9 cellular contexts compared by ENCODE assay signal in the genomic region with DNA sequence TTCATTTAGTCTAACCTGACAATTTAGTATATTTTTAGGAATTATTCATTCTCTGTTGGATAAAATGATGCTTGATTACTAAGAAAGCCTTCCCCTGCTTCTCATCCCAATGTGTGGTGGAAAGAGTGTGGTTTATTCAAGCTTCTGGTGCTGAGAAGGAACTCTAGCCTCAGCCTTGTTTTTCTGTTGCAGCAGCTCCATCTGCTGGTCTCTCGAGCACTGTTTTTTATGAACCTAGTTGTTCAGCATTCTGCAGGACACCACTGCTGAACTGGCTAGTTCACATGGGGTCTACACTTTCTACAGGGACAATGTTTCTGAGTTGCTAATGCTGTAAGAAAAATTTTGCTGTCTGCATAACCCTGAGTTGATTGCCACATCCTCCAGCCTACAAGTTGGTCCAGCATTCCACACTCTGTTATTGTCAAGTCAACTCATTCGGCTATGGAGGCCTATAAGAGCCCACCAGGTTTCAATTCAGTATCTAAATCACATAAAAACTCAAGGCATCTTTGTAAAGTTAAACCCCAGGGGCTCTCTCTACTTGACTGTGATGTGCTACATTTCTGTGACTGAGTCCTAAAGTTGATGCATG. TPM values are rescaled to one million over a fixed set of nuclear protein-coding genes. Genes with fewer than 3 reads are reported as not detected.
DNase-seq lines count a peak whose midpoint lies in the region; ATAC-seq and TF ChIP-seq lines count a peak whose summit lies in the region.
"Had no signal": no experiment of that assay in that cellular context is flagged by ENCODE, and none has a peak within 500 bp of the region (broad histone marks: within the 10 kb centered on the region; RNA-seq: fewer than 3 reads in every experiment).

No MANE protein-coding gene starts in this region.

- H3K36me3 ChIP-seq in tibial artery, result no peaks in the 10 kb centered on the region

- no peaks in the 10 kb centered on the region for H3K4me1 Mint-ChIP-seq in natural killer cell

- no peaks in the 10 kb centered on the region for H3K4me1 ChIP-seq in tibial artery

- no peaks in the 10 kb centered on the region for H3K9me3 Mint-ChIP-seq in natural killer cell

- H3K27ac Mint-ChIP-seq in natural killer cell, result no peak overlapping the region

- DNase-seq in NCI-H510A treated with DMSO at 0.1 percent for 48 hours (lab: John Stamatoyannopoulos, UW) (peak; percentile 43), NCI-H510A (lab: John Stamatoyannopoulos, UW) (no peak), NCI-H526 treated with DMSO at 0.1 percent for 48 hours (lab: John Stamatoyannopoulos, UW) (peak; percentile 40), natural killer cell (peak; percentile 28), tibial artery (peak in 1 of 2 donors; percentile 34)
- peak; percentile 17 to 35 for DNase-seq in activated CD8-positive, alpha-beta memory T cell treated with anti-CD3 and anti-CD28 coated beads for 4 hours (ENCODE audit: low read depth in 2 of 2)

- TF ChIP-seq CTCF in natural killer cell (IDR thresholded peaks at IDR 0.05), result peak; percentile 78
- peak; percentile 29 to 36 for TF ChIP-seq CTCF in tibial artery (IDR thresholded peaks at IDR 0.05)

- no peak overlapping the region for H3K4me3 Mint-ChIP-seq in natural killer cell

- no peak overlapping the region for H3K4me3 ChIP-seq in tibial artery

- peaks cover 0 to 3% (median 0%) of the 10 kb centered on the region in 3 donors for H3K9me3 ChIP-seq in tibial artery

- H3K27me3 Mint-ChIP-seq in natural killer cell (ENCODE audit: low read depth in 2 of 2), result peaks cover 2 to 4% of the 10 kb centered on the region in 2 donors

- no peaks in the 10 kb centered on the region for H3K27me3 ChIP-seq in tibial artery

- intact Hi-C loops in natural killer cell (cut with micrococcal nuclease) (loop anchor here (1.0 to 5.0 kb wide), 5 partner anchors 12 to 379 kb away; no protein-coding TSS in a partner anchor), tibial artery (cut with DNase I; ENCODE audit: low total_unique reads) (no loop called here)

- no peak overlapping the region for H3K27ac ChIP-seq in tibial artery

- ATAC-seq in HG02623 (IDR thresholded peaks at IDR 0.05; ENCODE audit: unreplicated experiment) (peak; percentile 64), esophagus mucosa (peak; percentile 43), natural killer cell (peak; percentile 73 to 84 (median 84))

- H3K36me3 Mint-ChIP-seq in natural killer cell, result no peaks in the 10 kb centered on the region

RNA-seq across cellular contexts. Expression of gene OR2AG2, which starts 14.3 kb away (rescaled TPM):
- total RNA-seq in esophagus mucosa (0.04 TPM), natural killer cell (not detected)
- total RNA-seq: skeletal muscle tissue had no signal

RNA-seq across cellular contexts. Expression of gene OR2AG1, which starts 25.4 kb away (rescaled TPM):
- total RNA-seq in esophagus mucosa, result not detected
- total RNA-seq in natural killer cell, result not detected
- total RNA-seq: skeletal muscle tissue had no signal

RNA-seq across cellular contexts. Expression of gene OR6A2, which starts 42.0 kb away (rescaled TPM):
- total RNA-seq in esophagus mucosa, result 0.08 TPM
- total RNA-seq in natural killer cell, result not detected
